Comparison of ENCODE assay signal across 24 cellular contexts in genomic region chr18:23198217-23198845, GRCh38.
"Had no signal": no experiment of that assay in that cellular context is flagged by ENCODE, and none has a peak within 500 bp of the region (broad histone marks: within the 10 kb centered on the region; RNA-seq: fewer than 3 reads in every experiment).

No MANE protein-coding gene starts in this region.

- ATAC-seq: gastroesophageal sphincter; left cardiac atrium; left ventricle myocardium superior; natural killer cell treated with Interleukin-12 subunit alpha and Interleukin-12 subunit beta and Interleukin-15 and Interleukin-18, amount 100 ng/mL, for 72 hours; right cardiac atrium; stimulated activated effector memory CD8-positive, alpha-beta T cell treated with anti-CD3 and anti-CD28 coated beads, Interleukin-12 subunit alpha, Interleukin-12 subunit beta, amount 100 ng/mL, for 72 hours; stimulated activated naive CD8-positive, alpha-beta T cell treated with anti-CD3 and anti-CD28 coated beads, Interleukin-15, Interleukin-2, amounts not matched to agents 100 U/mL and 50 U/mL, for 24 hours had no signal

- H3K36me3 ChIP-seq: gastroesophageal sphincter, neural progenitor cell, ovary, upper lobe of left lung, uterus had no signal

- DNase-seq: dermis blood vessel endothelial cell; esophagus squamous epithelium; foreskin fibroblast; glutamatergic neuron; immature natural killer cell; left cardiac atrium; left ventricle myocardium superior; mesenchymal stem cell; midbrain; nucleus accumbens; ovary; right cardiac atrium; stimulated activated CD4-positive, alpha-beta T cell treated with anti-CD3 and anti-CD28 coated beads, Interleukin-4, amount 100 ng/mL, for 1 hour; stimulated activated CD8-positive, alpha-beta memory T cell treated with anti-CD3 and anti-CD28 coated beads, Interleukin-4, amount 100 ng/mL, for 48 hours; stimulated activated naive CD8-positive, alpha-beta T cell treated with anti-CD3 and anti-CD28 coated beads, Interleukin-15, Interleukin-2, amounts not matched to agents 100 U/mL and 50 U/mL, for 24 hours; tibial artery; upper lobe of left lung; uterus had no signal

- H3K4me3 ChIP-seq: esophagus squamous epithelium, gastroesophageal sphincter, lung, neural progenitor cell, ovary, smooth muscle cell, tibial artery, upper lobe of left lung, uterus had no signal

- H3K27ac ChIP-seq: esophagus squamous epithelium, gastroesophageal sphincter, neural progenitor cell, ovary, tibial artery, upper lobe of left lung, uterus had no signal

- H3K27me3 ChIP-seq: esophagus squamous epithelium, gastroesophageal sphincter, neural progenitor cell, ovary, tibial artery, upper lobe of left lung, uterus had no signal

- H2AFZ ChIP-seq: neural progenitor cell had no signal

- H3K4me2 ChIP-seq: neural progenitor cell, smooth muscle cell had no signal

- H3K9ac ChIP-seq: neural progenitor cell had no signal

- H3K9me3 ChIP-seq: esophagus squamous epithelium, gastroesophageal sphincter, ovary, tibial artery, upper lobe of left lung, uterus had no signal
